1 cellular context compared by ENCODE assay signal in the genomic region with DNA sequence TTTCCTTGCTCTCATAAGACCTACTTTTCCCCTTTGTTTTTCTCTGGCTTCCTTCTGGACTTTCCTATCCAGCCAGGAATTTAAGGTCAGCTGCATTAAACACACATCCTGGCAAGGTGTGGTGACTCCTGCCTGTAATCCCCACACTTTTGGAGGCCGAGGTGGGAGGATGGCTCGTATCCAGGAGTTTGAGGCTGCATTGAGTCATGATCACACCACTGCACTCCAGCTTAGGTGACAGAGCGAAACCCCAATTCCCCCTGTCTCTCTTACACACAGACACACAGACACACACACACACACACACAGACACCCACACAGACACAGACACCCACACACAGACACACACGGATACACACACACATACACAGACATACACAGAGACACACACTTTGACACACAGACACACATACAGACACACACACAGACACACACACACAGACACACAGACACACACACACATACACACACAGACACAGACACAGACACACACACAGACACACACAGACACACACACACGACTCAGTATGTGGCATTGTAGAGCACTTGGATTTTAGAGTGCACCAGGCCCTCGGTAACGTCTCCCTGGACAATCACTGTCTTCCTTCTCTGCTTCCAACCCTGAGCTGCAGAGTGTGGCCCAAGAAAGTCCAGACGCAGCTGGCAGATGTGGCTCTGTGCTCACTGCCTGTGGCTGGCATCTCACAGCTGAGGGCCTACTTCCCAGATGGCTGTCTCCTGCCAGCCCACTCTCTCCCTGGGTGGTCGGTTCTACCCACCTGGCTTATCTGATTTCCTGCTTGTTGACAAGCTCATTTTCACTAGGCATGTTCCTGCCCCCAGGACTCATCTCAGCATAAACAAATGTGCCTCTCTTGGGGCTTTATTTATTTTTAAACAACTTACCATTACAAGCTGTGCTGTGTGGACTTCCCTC.
TF ChIP-seq lines count a peak whose summit lies in the region.

No MANE protein-coding gene starts in this region.

TF ChIP-seq in HEK293, 187 proteins besides CTCF, POLR2A, EP300 and RAD21 (continued from another document and continues in another):
- TF ChIP-seq ZBTB11 (tag by site-specific recombination; conservative IDR thresholded peaks at IDR 0.05; ENCODE audit: low read depth) (no peak), ZIC2 (tag by site-specific recombination; IDR thresholded peaks at IDR 0.05) (0 out of 2 replicates have a peak, but pooled peaks have one; percentile 16), ZSCAN16 (tag by site-specific recombination; IDR thresholded peaks at IDR 0.05) (no peak), ZNF692 (tag by site-specific recombination; IDR thresholded peaks at IDR 0.05) (no peak), ZNF626 (tag by site-specific recombination; IDR thresholded peaks at IDR 0.05) (no peak), KLF10 (tag by site-specific recombination; IDR thresholded peaks at IDR 0.05) (no peak), ZNF311 (tag by site-specific recombination; IDR thresholded peaks at IDR 0.05; ENCODE audit: borderline replicate concordance) (peak; percentile 94; the same call in 1 of the 2 replicates), ZXDB (tag by site-specific recombination; IDR thresholded peaks at IDR 0.05) (no peak), ZNF510 (tag by site-specific recombination; IDR thresholded peaks at IDR 0.05; ENCODE audit: insufficient replicate concordance) (no peak), SP2 (tag by site-specific recombination; IDR thresholded peaks at IDR 0.05) (no peak), ZNF776 (tag by site-specific recombination; IDR thresholded peaks at IDR 0.05; ENCODE audit: borderline replicate concordance) (0 out of 2 replicates have a peak, but pooled peaks have one; percentile 16), PATZ1 (tag by site-specific recombination; IDR thresholded peaks at IDR 0.05) (no peak), ZNF426 (tag by site-specific recombination; IDR thresholded peaks at IDR 0.05) (no peak), ZNF112 (tag by site-specific recombination; IDR thresholded peaks at IDR 0.05) (no peak), TRIM28 (IDR thresholded peaks at IDR 0.05; ENCODE audit: borderline replicate concordance, low read length) (no peak), ZNF114 (tag by site-specific recombination; IDR thresholded peaks at IDR 0.05) (0 out of 2 replicates have a peak, but pooled peaks have one; percentile 88), ZNF394 (tag by site-specific recombination; IDR thresholded peaks at IDR 0.05; ENCODE audit: borderline replicate concordance) (no peak), ZNF214 (tag by site-specific recombination; IDR thresholded peaks at IDR 0.05; ENCODE audit: borderline replicate concordance) (no peak), BCL11A (tag by site-specific recombination; IDR thresholded peaks at IDR 0.05; ENCODE audit: low read depth) (no peak), ZNF624 (tag by site-specific recombination; IDR thresholded peaks at IDR 0.05) (no peak), ZNF18 (tag by site-specific recombination; IDR thresholded peaks at IDR 0.05) (no peak), IKZF3 (tag by site-specific recombination; IDR thresholded peaks at IDR 0.05) (no peak), ZNF248 (tag by site-specific recombination; IDR thresholded peaks at IDR 0.05) (0 out of 2 replicates have a peak, but pooled peaks have one; percentile 49), ZBTB17 (tag by site-specific recombination; IDR thresholded peaks at IDR 0.05) (peak; percentile 33; the same call in 1 of the 2 replicates), ZNF146 (tag by site-specific recombination; IDR thresholded peaks at IDR 0.05) (no peak), KLF1 (tag by site-specific recombination; IDR thresholded peaks at IDR 0.05) (no peak), ZNF558 (tag by site-specific recombination; IDR thresholded peaks at IDR 0.05) (no peak), HOXC10 (CRISPR knock-in tag; IDR thresholded peaks at IDR 0.05) (no peak), ZNF530 (tag by site-specific recombination; IDR thresholded peaks at IDR 0.05; ENCODE audit: low read depth) (no peak), ZNF571 (tag by site-specific recombination; IDR thresholded peaks at IDR 0.05) (0 out of 2 replicates have a peak, but pooled peaks have one; percentile 69), ZNF350 (tag by site-specific recombination; IDR thresholded peaks at IDR 0.05) (no peak), ZNF175 (tag by site-specific recombination; IDR thresholded peaks at IDR 0.05) (no peak), ZFHX2 (tag by site-specific recombination; conservative IDR thresholded peaks at IDR 0.05) (peak; percentile 97)
- TF ChIP-seq, protein P1, sequence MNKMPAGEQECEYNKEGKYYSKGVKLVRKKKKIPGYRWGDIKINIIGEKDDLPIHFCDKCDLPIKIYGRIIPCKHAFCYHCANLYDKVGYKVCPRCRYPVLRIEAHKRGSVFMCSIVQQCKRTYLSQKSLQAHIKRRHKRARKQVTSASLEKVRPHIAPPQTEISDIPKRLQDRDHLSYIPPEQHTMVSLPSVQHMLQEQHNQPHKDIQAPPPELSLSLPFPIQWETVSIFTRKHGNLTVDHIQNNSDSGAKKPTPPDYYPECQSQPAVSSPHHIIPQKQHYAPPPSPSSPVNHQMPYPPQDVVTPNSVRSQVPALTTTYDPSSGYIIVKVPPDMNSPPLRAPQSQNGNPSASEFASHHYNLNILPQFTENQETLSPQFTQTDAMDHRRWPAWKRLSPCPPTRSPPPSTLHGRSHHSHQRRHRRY (tag by site-specific recombination; IDR thresholded peaks at IDR 0.05) = no peak
- TF ChIP-seq, protein P2, sequence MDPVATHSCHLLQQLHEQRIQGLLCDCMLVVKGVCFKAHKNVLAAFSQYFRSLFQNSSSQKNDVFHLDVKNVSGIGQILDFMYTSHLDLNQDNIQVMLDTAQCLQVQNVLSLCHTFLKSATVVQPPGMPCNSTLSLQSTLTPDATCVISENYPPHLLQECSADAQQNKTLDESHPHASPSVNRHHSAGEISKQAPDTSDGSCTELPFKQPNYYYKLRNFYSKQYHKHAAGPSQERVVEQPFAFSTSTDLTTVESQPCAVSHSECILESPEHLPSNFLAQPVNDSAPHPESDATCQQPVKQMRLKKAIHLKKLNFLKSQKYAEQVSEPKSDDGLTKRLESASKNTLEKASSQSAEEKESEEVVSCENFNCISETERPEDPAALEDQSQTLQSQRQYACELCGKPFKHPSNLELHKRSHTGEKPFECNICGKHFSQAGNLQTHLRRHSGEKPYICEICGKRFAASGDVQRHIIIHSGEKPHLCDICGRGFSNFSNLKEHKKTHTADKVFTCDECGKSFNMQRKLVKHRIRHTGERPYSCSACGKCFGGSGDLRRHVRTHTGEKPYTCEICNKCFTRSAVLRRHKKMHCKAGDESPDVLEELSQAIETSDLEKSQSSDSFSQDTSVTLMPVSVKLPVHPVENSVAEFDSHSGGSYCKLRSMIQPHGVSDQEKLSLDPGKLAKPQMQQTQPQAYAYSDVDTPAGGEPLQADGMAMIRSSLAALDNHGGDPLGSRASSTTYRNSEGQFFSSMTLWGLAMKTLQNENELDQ (tag by site-specific recombination; IDR thresholded peaks at IDR 0.05; ENCODE audit: low read depth) = no peak
- TF ChIP-seq, protein P3, sequence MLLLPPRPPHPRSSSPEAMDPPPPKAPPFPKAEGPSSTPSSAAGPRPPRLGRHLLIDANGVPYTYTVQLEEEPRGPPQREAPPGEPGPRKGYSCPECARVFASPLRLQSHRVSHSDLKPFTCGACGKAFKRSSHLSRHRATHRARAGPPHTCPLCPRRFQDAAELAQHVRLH (tag by site-specific recombination; IDR thresholded peaks at IDR 0.05) = no peak
- TF ChIP-seq, protein P4, sequence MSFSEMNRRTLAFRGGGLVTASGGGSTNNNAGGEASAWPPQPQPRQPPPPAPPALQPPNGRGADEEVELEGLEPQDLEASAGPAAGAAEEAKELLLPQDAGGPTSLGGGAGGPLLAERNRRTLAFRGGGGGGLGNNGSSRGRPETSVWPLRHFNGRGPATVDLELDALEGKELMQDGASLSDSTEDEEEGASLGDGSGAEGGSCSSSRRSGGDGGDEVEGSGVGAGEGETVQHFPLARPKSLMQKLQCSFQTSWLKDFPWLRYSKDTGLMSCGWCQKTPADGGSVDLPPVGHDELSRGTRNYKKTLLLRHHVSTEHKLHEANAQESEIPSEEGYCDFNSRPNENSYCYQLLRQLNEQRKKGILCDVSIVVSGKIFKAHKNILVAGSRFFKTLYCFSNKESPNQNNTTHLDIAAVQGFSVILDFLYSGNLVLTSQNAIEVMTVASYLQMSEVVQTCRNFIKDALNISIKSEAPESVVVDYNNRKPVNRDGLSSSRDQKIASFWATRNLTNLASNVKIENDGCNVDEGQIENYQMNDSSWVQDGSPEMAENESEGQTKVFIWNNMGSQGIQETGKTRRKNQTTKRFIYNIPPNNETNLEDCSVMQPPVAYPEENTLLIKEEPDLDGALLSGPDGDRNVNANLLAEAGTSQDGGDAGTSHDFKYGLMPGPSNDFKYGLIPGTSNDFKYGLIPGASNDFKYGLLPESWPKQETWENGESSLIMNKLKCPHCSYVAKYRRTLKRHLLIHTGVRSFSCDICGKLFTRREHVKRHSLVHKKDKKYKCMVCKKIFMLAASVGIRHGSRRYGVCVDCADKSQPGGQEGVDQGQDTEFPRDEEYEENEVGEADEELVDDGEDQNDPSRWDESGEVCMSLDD (tag by site-specific recombination; IDR thresholded peaks at IDR 0.05) = no peak
- TF ChIP-seq, protein P5, sequence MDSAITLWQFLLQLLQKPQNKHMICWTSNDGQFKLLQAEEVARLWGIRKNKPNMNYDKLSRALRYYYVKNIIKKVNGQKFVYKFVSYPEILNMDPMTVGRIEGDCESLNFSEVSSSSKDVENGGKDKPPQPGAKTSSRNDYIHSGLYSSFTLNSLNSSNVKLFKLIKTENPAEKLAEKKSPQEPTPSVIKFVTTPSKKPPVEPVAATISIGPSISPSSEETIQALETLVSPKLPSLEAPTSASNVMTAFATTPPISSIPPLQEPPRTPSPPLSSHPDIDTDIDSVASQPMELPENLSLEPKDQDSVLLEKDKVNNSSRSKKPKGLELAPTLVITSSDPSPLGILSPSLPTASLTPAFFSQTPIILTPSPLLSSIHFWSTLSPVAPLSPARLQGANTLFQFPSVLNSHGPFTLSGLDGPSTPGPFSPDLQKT (IDR thresholded peaks at IDR 0.05; ENCODE audit: borderline replicate concordance, low read depth, low read length) = no peak
